ENCODE assay signal across 23 cellular contexts in genomic region chr18:50107468-50107867, GRCh38.
"Had no signal": no experiment of that assay in that cellular context is flagged by ENCODE, and none has a peak within 500 bp of the region (broad histone marks: within the 10 kb centered on the region; RNA-seq: fewer than 3 reads in every experiment).

No MANE protein-coding gene starts in this region.

- H3K27me3 ChIP-seq: sigmoid colon, upper lobe of right lung had no signal

- DNase-seq: activated CD4-positive, alpha-beta T cell treated with anti-CD3 and anti-CD28 coated beads, Interleukin-2, amount 10 ng/mL, durations not matched to agents 7 days and 5 days; activated CD8-positive, alpha-beta memory T cell treated with anti-CD3 and anti-CD28 coated beads, Interleukin-2, amount 10 ng/mL, durations not matched to agents 7 days and 5 days; activated CD8-positive, alpha-beta T cell treated with anti-CD3 and anti-CD28 coated beads for 36 hours; activated gamma-delta T cell treated with Interleukin-2 at 50 U/mL for 16 hours; activated T-cell treated with anti-CD3 and anti-CD28 coated beads for 4 hours; aorta; effector CD4-positive, alpha-beta T cell; foreskin keratinocyte; kidney; left ventricle myocardium inferior; mammary epithelial cell; nephron progenitor cell; nucleus accumbens; posterior cingulate gyrus; sigmoid colon; stimulated activated CD4-positive, alpha-beta T cell treated with anti-CD3 and anti-CD28 coated beads, Interleukin-4, amount 100 ng/mL, for 1 hour; stimulated activated naive CD4-positive, alpha-beta T cell; T-cell; upper lobe of right lung had no signal

- H3K9me3 ChIP-seq: left ventricle myocardium inferior, sigmoid colon, thoracic aorta, upper lobe of right lung had no signal

- ATAC-seq: activated CD4-positive, CD25-positive, alpha-beta regulatory T cell treated with anti-CD3 and anti-CD28 coated beads, Interleukin-2, amount 50 U/mL, for 24 hours; activated CD8-positive, alpha-beta memory T cell treated with anti-CD3 and anti-CD28 coated beads, Interleukin-2, amount 10 ng/mL, durations not matched to agents 7 days and 5 days; activated CD8-positive, alpha-beta T cell treated with anti-CD3 and anti-CD28 coated beads for 36 hours; activated naive CD4-positive, alpha-beta T cell treated with anti-CD3 and anti-CD28 coated beads, Interleukin-2, amount 50 U/mL, for 72 hours; foreskin keratinocyte; T-cell; upper lobe of right lung had no signal

- H3K27ac ChIP-seq: foreskin keratinocyte, left ventricle myocardium inferior, sigmoid colon, thoracic aorta, upper lobe of right lung, VCaP had no signal

- H3K4me1 ChIP-seq: foreskin keratinocyte, left ventricle myocardium inferior, sigmoid colon, upper lobe of right lung had no signal

- H3K4me3 ChIP-seq: left ventricle myocardium inferior, sigmoid colon, thoracic aorta, upper lobe of right lung had no signal

- FAIRE-seq: kidney had no signal

- H3K36me3 ChIP-seq: left ventricle myocardium inferior, sigmoid colon, thoracic aorta, upper lobe of right lung had no signal
